9 cellular contexts compared by ENCODE assay signal in genomic region chr5:109411627-109412026, GRCh38. TPM values are rescaled to one million over a fixed set of nuclear protein-coding genes. Genes with fewer than 3 reads are reported as not detected.
A peak's percentile ranks its signal among the peaks of the same experiment; 100 is the strongest.
DNase-seq lines count a peak whose midpoint lies in the region; ATAC-seq, FAIRE-seq and TF ChIP-seq lines count a peak whose summit lies in the region.
"Had no signal": no experiment of that assay in that cellular context is flagged by ENCODE, and none has a peak within 500 bp of the region (broad histone marks: within the 10 kb centered on the region; RNA-seq: fewer than 3 reads in every experiment).

No MANE protein-coding gene starts in this region.

- no peaks in the 10 kb centered on the region for H3K27me3 ChIP-seq in SJCRH30
- no peaks in the 10 kb centered on the region for H3K27me3 ChIP-seq in small intestine (ENCODE audit: control insufficient read depth in 2 of 2, insufficient read depth in 2 of 2, low read length in 2 of 2)

- DNase-seq in HCEC 1CT (peak; percentile 95), SJCRH30 (peak in 1 of 2 experiments; percentile 29), fibroblast of pulmonary artery (ENCODE audit: low read depth) (peak; percentile 94), small intestine (peak; percentile 41), left colon (no peak)
- DNase-seq: NCI-H774 had no signal

- ATAC-seq in left colon (no peak), HG03432 (IDR thresholded peaks at IDR 0.05; ENCODE audit: unreplicated experiment) (no peak), GM18868 (IDR thresholded peaks at IDR 0.05; ENCODE audit: unreplicated experiment) (no peak)
- ATAC-seq: left lobe of liver had no signal

- H3K4me3 ChIP-seq in SJCRH30 (peak overlapping the region; percentile 93), fibroblast of pulmonary artery (replicated peaks; ENCODE audit: low read depth, low read length) (no peak overlapping the region), small intestine (ENCODE audit: low read depth in 1 of 2, low read length in 2 of 2) (no peak overlapping the region)

- H3K9me3 ChIP-seq in SJCRH30 (replicated peaks): 0 out of 2 replicates have a peak, but pooled peaks cover 8% of the 10 kb centered on the region
- no peaks in the 10 kb centered on the region for H3K9me3 ChIP-seq in small intestine (ENCODE audit: control insufficient read depth, low read depth)

- H3K4me1 ChIP-seq in SJCRH30 (peaks cover 26% of the 10 kb centered on the region), small intestine (ENCODE audit: control insufficient read depth in 2 of 2, insufficient read depth in 1 of 2, low read depth in 1 of 2, low read length in 1 of 2) (no peaks in the 10 kb centered on the region)

- no peak for TF ChIP-seq CTCF in fibroblast of pulmonary artery (IDR thresholded peaks at IDR 0.05; ENCODE audit: low read length, missing control alignments)

- intact Hi-C loops in left colon (cut with DNase I, micrococcal nuclease): no loop called here

- H3K36me3 ChIP-seq in SJCRH30 (no peaks in the 10 kb centered on the region), small intestine (ENCODE audit: control insufficient read depth in 2 of 2, insufficient read depth in 2 of 2, low read length in 2 of 2) (no peaks in the 10 kb centered on the region)

- H3K27ac ChIP-seq in SJCRH30 (peak overlapping the region; percentile 83), small intestine (ENCODE audit: low read depth in 1 of 2, low read length in 1 of 2) (peak overlapping the region in 1 of 2 donors; percentile 8)

- WGBS in small intestine, 3 donors: 42 to 44% (median 43%) methylated on average over 3 of the region's 3 CpGs

- peak; percentile 33 for FAIRE-seq in small intestine (lab: Jason Lieb, UNC)

RNA-seq across cellular contexts. Expression of gene PJA2, which starts 1.9 kb away (rescaled TPM):
- 58.0 and 67.1 TPM in 2 replicates for total RNA-seq in SJCRH30 (2014; rRNA removed; shearing (Covaris generic))
- polyA plus RNA-seq in small intestine: 10 to 100 TPM; 23.0 to 33.7 (median 30.0) TPM
- total RNA-seq in left colon: 10 to 100 TPM; 68.6 to 93.5 TPM

Comparison
In these comparisons a context has a peak if more than half of its experiments do, and no peak if none do; other contexts are left out.
1. DNase-seq: peak in HCEC 1CT (single experiment), fibroblast of pulmonary artery (single experiment) and small intestine (single experiment); none in left colon (0 of 2).